ENCODE assay signal across 1 cellular context in the genomic region with DNA sequence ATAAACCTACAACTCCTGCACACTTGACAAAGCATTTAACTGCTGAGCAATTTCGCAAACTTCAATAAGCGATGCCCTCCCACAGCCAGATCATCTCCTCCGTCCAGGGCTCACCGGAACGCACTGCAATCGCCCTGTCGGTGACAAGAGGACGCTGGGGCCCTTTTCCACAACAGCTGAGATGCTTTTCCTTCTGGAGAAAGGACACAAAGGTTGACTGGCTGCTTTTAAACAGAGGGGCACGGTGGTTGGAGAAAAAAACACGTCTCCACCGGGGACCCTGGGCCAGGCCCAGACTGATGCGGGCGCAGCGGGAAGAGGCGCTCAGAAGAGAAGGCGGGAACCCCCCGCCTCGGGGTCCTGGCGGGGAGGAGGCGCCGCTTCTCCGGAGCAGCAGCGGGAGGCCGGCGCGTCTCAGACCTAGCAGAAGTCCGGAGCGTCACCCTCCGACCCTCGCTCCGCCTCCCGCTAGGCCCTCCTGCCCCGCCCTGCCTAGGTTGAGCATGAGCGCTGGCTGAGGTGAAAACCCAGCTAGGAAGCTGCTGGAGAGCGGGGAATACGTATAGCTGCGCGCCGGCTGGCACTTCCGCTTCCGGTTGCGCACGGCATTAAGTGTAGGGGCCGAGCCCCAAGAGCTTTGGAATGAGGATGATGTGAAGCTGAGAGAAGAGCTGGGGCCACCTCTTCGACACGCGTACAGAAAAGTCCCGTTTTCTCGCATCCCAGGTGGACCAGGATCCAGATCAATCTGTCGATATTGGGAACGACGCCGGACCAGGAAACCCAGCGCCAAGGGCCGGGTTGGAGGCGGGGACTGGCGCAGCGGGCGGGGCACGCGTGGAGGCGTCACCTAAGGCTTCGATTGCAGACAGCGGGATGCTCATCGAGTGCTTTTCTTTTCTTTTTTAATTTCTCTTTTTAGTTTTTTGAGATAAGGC.
TF ChIP-seq lines count a peak whose summit lies in the region.

A gene (minus strand): TSS at position 564 of the 938 bp plus-strand sequence. CDS start 3,788 bp downstream, outside the sequence.

TF ChIP-seq in HEK293, 187 proteins besides CTCF, POLR2A, EP300 and RAD21 (continued from another document and continues in another):
- TF ChIP-seq, protein P1, sequence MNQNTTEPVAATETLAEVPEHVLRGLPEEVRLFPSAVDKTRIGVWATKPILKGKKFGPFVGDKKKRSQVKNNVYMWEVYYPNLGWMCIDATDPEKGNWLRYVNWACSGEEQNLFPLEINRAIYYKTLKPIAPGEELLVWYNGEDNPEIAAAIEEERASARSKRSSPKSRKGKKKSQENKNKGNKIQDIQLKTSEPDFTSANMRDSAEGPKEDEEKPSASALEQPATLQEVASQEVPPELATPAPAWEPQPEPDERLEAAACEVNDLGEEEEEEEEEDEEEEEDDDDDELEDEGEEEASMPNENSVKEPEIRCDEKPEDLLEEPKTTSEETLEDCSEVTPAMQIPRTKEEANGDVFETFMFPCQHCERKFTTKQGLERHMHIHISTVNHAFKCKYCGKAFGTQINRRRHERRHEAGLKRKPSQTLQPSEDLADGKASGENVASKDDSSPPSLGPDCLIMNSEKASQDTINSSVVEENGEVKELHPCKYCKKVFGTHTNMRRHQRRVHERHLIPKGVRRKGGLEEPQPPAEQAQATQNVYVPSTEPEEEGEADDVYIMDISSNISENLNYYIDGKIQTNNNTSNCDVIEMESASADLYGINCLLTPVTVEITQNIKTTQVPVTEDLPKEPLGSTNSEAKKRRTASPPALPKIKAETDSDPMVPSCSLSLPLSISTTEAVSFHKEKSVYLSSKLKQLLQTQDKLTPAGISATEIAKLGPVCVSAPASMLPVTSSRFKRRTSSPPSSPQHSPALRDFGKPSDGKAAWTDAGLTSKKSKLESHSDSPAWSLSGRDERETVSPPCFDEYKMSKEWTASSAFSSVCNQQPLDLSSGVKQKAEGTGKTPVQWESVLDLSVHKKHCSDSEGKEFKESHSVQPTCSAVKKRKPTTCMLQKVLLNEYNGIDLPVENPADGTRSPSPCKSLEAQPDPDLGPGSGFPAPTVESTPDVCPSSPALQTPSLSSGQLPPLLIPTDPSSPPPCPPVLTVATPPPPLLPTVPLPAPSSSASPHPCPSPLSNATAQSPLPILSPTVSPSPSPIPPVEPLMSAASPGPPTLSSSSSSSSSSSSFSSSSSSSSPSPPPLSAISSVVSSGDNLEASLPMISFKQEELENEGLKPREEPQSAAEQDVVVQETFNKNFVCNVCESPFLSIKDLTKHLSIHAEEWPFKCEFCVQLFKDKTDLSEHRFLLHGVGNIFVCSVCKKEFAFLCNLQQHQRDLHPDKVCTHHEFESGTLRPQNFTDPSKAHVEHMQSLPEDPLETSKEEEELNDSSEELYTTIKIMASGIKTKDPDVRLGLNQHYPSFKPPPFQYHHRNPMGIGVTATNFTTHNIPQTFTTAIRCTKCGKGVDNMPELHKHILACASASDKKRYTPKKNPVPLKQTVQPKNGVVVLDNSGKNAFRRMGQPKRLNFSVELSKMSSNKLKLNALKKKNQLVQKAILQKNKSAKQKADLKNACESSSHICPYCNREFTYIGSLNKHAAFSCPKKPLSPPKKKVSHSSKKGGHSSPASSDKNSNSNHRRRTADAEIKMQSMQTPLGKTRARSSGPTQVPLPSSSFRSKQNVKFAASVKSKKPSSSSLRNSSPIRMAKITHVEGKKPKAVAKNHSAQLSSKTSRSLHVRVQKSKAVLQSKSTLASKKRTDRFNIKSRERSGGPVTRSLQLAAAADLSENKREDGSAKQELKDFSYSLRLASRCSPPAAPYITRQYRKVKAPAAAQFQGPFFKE (tag by site-specific recombination; IDR thresholded peaks at IDR 0.05; ENCODE audit: borderline replicate concordance): no peak
- TF ChIP-seq GLIS1 (tag by site-specific recombination; IDR thresholded peaks at IDR 0.05) (peak; percentile 91), SP7 (tag by site-specific recombination; IDR thresholded peaks at IDR 0.05) (peak; percentile 71), ZNF610 (tag by site-specific recombination; IDR thresholded peaks at IDR 0.05; ENCODE audit: borderline replicate concordance) (peak; percentile 85), ZNF404 (tag by site-specific recombination; IDR thresholded peaks at IDR 0.05) (no peak), ZNF335 (tag by site-specific recombination; conservative IDR thresholded peaks at IDR 0.05) (peak; percentile 65), HOXD13 (CRISPR knock-in tag; IDR thresholded peaks at IDR 0.05; ENCODE audit: borderline replicate concordance) (no peak), ZNF223 (tag by site-specific recombination; IDR thresholded peaks at IDR 0.05) (no peak), SCRT1 (tag by site-specific recombination; IDR thresholded peaks at IDR 0.05; ENCODE audit: borderline replicate concordance) (no peak), ZNF132 (tag by site-specific recombination; IDR thresholded peaks at IDR 0.05; ENCODE audit: borderline replicate concordance) (no peak), ZNF184 (tag by site-specific recombination; IDR thresholded peaks at IDR 0.05) (0 out of 2 replicates have a peak, but pooled peaks have one; percentile 16), ZNF664 (tag by site-specific recombination; IDR thresholded peaks at IDR 0.05) (no peak), ZNF19 (tag by site-specific recombination; IDR thresholded peaks at IDR 0.05; ENCODE audit: low read depth) (no peak), ZNF596 (tag by site-specific recombination; IDR thresholded peaks at IDR 0.05) (no peak), ZSCAN16 (tag by site-specific recombination; IDR thresholded peaks at IDR 0.05) (no peak), ZNF37A (tag by site-specific recombination; IDR thresholded peaks at IDR 0.05) (no peak), ZNF341 (tag by site-specific recombination; IDR thresholded peaks at IDR 0.05; ENCODE audit: low read depth) (peak; percentile 92), ZNF548 (tag by site-specific recombination; IDR thresholded peaks at IDR 0.05) (no peak), ZNF701 (tag by site-specific recombination; IDR thresholded peaks at IDR 0.05) (no peak), ZNF248 (tag by site-specific recombination; IDR thresholded peaks at IDR 0.05) (no peak)
- TF ChIP-seq, protein P2, sequence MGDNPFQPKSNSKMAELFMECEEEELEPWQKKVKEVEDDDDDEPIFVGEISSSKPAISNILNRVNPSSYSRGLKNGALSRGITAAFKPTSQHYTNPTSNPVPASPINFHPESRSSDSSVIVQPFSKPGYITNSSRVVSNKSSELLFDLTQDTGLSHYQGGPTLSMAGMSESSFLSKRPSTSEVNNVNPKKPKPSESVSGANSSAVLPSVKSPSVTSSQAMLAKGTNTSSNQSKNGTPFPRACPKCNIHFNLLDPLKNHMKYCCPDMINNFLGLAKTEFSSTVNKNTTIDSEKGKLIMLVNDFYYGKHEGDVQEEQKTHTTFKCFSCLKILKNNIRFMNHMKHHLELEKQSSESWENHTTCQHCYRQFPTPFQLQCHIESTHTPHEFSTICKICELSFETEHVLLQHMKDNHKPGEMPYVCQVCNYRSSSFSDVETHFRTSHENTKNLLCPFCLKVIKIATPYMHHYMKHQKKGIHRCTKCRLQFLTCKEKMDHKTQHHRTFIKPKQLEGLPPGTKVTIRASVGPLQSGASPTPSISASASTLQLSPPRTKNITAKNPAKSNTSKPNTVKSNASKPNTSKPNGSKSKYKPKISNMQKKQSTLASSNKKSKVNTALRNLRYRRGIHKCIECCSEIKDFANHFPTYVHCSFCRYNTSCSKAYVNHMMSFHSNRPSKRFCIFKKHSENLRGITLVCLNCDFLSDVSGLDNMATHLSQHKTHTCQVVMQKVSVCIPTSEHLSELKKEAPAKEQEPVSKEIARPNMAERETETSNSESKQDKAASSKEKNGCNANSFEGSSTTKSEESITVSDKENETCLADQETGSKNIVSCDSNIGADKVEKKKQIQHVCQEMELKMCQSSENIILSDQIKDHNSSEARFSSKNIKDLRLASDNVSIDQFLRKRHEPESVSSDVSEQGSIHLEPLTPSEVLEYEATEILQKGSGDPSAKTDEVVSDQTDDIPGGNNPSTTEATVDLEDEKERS (tag by site-specific recombination; IDR thresholded peaks at IDR 0.05): no peak
- TF ChIP-seq, protein P3, sequence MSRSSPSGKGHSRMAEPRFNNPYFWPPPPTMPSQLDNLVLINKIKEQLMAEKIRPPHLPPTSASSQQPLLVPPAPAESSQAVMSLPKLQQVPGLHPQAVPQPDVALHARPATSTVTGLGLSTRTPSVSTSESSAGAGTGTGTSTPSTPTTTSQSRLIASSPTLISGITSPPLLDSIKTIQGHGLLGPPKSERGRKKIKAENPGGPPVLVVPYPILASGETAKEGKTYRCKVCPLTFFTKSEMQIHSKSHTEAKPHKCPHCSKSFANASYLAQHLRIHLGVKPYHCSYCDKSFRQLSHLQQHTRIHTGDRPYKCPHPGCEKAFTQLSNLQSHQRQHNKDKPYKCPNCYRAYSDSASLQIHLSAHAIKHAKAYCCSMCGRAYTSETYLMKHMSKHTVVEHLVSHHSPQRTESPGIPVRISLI (tag by site-specific recombination; IDR thresholded peaks at IDR 0.05): no peak
- TF ChIP-seq, protein P4, sequence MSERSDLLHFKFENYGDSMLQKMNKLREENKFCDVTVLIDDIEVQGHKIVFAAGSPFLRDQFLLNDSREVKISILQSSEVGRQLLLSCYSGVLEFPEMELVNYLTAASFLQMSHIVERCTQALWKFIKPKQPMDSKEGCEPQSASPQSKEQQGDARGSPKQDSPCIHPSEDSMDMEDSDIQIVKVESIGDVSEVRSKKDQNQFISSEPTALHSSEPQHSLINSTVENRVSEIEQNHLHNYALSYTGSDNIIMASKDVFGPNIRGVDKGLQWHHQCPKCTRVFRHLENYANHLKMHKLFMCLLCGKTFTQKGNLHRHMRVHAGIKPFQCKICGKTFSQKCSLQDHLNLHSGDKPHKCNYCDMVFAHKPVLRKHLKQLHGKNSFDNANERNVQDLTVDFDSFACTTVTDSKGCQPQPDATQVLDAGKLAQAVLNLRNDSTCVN (tag by site-specific recombination; optimal IDR thresholded peaks at IDR 0.05): peak; percentile 56
- TF ChIP-seq, protein P5, sequence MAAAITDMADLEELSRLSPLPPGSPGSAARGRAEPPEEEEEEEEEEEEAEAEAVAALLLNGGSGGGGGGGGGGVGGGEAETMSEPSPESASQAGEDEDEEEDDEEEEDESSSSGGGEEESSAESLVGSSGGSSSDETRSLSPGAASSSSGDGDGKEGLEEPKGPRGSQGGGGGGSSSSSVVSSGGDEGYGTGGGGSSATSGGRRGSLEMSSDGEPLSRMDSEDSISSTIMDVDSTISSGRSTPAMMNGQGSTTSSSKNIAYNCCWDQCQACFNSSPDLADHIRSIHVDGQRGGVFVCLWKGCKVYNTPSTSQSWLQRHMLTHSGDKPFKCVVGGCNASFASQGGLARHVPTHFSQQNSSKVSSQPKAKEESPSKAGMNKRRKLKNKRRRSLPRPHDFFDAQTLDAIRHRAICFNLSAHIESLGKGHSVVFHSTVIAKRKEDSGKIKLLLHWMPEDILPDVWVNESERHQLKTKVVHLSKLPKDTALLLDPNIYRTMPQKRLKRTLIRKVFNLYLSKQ (tag by site-specific recombination; IDR thresholded peaks at IDR 0.05; ENCODE audit: borderline replicate concordance): no peak
- TF ChIP-seq, protein P6, sequence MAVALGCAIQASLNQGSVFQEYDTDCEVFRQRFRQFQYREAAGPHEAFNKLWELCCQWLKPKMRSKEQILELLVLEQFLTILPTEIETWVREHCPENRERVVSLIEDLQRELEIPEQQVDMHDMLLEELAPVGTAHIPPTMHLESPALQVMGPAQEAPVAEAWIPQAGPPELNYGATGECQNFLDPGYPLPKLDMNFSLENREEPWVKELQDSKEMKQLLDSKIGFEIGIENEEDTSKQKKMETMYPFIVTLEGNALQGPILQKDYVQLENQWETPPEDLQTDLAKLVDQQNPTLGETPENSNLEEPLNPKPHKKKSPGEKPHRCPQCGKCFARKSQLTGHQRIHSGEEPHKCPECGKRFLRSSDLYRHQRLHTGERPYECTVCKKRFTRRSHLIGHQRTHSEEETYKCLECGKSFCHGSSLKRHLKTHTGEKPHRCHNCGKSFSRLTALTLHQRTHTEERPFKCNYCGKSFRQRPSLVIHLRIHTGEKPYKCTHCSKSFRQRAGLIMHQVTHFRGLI (tag by site-specific recombination; IDR thresholded peaks at IDR 0.05): no peak
- TF ChIP-seq, protein P7, sequence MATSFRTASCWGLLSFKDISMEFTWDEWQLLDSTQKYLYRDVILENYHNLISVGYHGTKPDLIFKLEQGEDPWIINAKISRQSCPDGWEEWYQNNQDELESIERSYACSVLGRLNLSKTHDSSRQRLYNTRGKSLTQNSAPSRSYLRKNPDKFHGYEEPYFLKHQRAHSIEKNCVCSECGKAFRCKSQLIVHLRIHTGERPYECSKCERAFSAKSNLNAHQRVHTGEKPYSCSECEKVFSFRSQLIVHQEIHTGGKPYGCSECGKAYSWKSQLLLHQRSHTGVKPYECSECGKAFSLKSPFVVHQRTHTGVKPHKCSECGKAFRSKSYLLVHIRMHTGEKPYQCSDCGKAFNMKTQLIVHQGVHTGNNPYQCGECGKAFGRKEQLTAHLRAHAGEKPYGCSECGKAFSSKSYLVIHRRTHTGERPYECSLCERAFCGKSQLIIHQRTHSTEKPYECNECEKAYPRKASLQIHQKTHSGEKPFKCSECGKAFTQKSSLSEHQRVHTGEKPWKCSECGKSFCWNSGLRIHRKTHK (tag by site-specific recombination; IDR thresholded peaks at IDR 0.05): no peak
- TF ChIP-seq, protein P8, sequence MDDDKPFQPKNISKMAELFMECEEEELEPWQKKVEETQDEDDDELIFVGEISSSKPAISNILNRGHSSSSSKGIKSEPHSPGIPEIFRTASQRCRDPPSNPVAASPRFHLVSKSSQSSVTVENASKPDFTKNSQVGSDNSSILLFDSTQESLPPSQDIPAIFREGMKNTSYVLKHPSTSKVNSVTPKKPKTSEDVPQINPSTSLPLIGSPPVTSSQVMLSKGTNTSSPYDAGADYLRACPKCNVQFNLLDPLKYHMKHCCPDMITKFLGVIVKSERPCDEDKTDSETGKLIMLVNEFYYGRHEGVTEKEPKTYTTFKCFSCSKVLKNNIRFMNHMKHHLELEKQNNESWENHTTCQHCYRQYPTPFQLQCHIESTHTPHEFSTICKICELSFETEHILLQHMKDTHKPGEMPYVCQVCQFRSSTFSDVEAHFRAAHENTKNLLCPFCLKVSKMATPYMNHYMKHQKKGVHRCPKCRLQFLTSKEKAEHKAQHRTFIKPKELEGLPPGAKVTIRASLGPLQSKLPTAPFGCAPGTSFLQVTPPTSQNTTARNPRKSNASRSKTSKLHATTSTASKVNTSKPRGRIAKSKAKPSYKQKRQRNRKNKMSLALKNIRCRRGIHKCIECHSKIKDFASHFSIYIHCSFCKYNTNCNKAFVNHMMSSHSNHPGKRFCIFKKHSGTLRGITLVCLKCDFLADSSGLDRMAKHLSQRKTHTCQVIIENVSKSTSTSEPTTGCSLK (tag by site-specific recombination; IDR thresholded peaks at IDR 0.05): no peak
- TF ChIP-seq, protein P9, sequence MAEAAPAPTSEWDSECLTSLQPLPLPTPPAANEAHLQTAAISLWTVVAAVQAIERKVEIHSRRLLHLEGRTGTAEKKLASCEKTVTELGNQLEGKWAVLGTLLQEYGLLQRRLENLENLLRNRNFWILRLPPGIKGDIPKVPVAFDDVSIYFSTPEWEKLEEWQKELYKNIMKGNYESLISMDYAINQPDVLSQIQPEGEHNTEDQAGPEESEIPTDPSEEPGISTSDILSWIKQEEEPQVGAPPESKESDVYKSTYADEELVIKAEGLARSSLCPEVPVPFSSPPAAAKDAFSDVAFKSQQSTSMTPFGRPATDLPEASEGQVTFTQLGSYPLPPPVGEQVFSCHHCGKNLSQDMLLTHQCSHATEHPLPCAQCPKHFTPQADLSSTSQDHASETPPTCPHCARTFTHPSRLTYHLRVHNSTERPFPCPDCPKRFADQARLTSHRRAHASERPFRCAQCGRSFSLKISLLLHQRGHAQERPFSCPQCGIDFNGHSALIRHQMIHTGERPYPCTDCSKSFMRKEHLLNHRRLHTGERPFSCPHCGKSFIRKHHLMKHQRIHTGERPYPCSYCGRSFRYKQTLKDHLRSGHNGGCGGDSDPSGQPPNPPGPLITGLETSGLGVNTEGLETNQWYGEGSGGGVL (tag by site-specific recombination; IDR thresholded peaks at IDR 0.05): peak; percentile 41; the same call in 1 of the 2 replicates
